Comparison of ENCODE assay signal across 11 cellular contexts in the genomic region with DNA sequence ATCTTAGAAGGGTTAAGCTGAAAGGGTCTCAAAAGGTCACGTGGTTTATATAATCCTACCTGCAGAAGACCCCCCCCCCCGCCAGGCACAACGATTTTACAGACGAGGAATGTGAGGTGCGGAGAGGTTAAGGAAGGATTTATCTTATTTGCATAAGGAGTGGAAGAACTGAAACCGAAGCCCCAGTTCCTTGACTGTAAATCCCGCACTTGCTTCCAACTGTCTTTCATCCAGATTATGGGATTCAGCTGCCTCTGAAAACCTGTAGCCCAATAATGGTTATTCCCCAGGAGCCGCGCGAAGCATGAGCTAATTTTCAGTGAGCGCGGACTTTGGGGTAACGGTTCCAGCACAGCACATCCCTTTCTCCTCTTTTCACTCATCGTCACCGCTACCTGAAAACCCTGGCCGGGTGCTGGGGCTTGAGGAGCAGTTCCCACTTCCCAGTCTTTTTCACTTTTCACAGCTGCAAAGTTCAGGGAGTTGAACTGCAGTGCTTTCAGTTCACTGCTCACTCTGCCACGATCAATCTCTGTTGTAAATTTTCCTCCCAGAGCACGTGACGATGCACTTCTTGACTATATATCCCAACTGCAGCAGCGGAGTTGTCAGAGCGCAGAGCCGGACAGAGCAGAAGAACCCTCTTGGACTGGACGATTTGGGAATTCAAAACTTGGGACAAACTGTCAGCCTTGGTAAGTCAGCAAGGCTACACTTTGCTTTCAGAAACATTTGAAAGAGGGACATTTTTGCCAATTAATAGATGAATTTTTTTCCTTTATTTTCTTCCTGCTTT. TPM values are rescaled to one million over a fixed set of nuclear protein-coding genes. Genes with fewer than 3 reads are reported as not detected.
DNase-seq lines count a peak whose midpoint lies in the region; ATAC-seq and TF ChIP-seq lines count a peak whose summit lies in the region.
"Had no signal": no experiment of that assay in that cellular context is flagged by ENCODE, and none has a peak within 500 bp of the region (broad histone marks: within the 10 kb centered on the region; RNA-seq: fewer than 3 reads in every experiment).

A gene with protein sequence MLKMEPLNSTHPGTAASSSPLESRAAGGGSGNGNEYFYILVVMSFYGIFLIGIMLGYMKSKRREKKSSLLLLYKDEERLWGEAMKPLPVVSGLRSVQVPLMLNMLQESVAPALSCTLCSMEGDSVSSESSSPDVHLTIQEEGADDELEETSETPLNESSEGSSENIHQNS (plus strand): TSS at position 611 of the 796 bp plus-strand sequence. CDS start 641 bp downstream, outside the sequence.

- peaks cover 85% of the 10 kb centered on the region for H3K4me1 Mint-ChIP-seq in osteocyte (ENCODE audit: unreplicated experiment)
- H3K4me1 Mint-ChIP-seq: IgD-negative memory B cell had no signal

- H3K36me3 Mint-ChIP-seq in osteocyte (ENCODE audit: unreplicated experiment), result no peaks in the 10 kb centered on the region

- H3K9me3 ChIP-seq in HAP-1, result no peaks in the 10 kb centered on the region
- H3K9me3 ChIP-seq: BLaER1 had no signal

- no peaks in the 10 kb centered on the region for H3K9me3 Mint-ChIP-seq in osteocyte (ENCODE audit: unreplicated experiment)

- DNase-seq in RPMI7951 (ENCODE audit: low read depth) (peak; percentile 87), fibroblast of the conjunctiva (ENCODE audit: low read depth) (peak; percentile 67), osteocyte (ENCODE audit: extremely low spot score, unreplicated experiment) (no peak), HAP-1 (ENCODE audit: low spot score in 2 of 2) (no peak)
- DNase-seq in NK-92 treated with Interleukin-12 subunit alpha and Interleukin-12 subunit beta, amount 100 ng/mL, for 24 hours (lab: John Stamatoyannopoulos, UW), result no peak

- TF ChIP-seq POLR2A in GM18505 (IDR thresholded peaks at IDR 0.05; ENCODE audit: borderline replicate concordance, extremely low read depth, insufficient read depth, insufficient read length), result no peak

- H3K4me3 ChIP-seq in ACC112 (ENCODE audit: low read depth, low read length), result peak within 1 kb of the TSS; percentile 82
- no peak within 1 kb of the TSS for H3K4me3 ChIP-seq in HAP-1
- H3K4me3 ChIP-seq: BLaER1 had no signal

- no peak for TF ChIP-seq CTCF in osteocyte (IDR thresholded peaks at IDR 0.05)

- in situ Hi-C loops in HAP-1 (cut with MboI; ENCODE audit: low sequenced_read_pairs), result no loop called here

- H3K79me2 ChIP-seq in ACC112 (ENCODE audit: control insufficient read depth, insufficient read depth, low read length, unreplicated experiment), result peaks cover 20% of the 10 kb centered on the region

- H3K27me3 Mint-ChIP-seq in osteocyte (ENCODE audit: unreplicated experiment), result no peaks in the 10 kb centered on the region

- H3K36me3 ChIP-seq in ACC112 (ENCODE audit: insufficient read depth, low read length), result no peaks in the 10 kb centered on the region
- no peaks in the 10 kb centered on the region for H3K36me3 ChIP-seq in HAP-1 (replicated peaks)
- H3K36me3 ChIP-seq: BLaER1 had no signal

- peak within 1 kb of the TSS; percentile 89 for H2AFZ ChIP-seq in ACC112 (ENCODE audit: low read length, unreplicated experiment)

- no peaks in the 10 kb centered on the region for H3K27me3 ChIP-seq in ACC112 (ENCODE audit: insufficient read depth, low read length)
- no peaks in the 10 kb centered on the region for H3K27me3 ChIP-seq in HAP-1 (ENCODE audit: low read depth)
- H3K27me3 ChIP-seq: BLaER1 had no signal

- peaks cover 53% of the 10 kb centered on the region for H3K4me1 ChIP-seq in ACC112 (ENCODE audit: control insufficient read depth, insufficient read depth, low read length, unreplicated experiment)
- H3K4me1 ChIP-seq in HAP-1, result no peaks in the 10 kb centered on the region
- H3K4me1 ChIP-seq: BLaER1 had no signal

- peak within 1 kb of the TSS; percentile 63 for H3K4me3 Mint-ChIP-seq in osteocyte (ENCODE audit: unreplicated experiment)

- H3K27ac ChIP-seq in ACC112 (ENCODE audit: low read depth, low read length), result peak within 1 kb of the TSS; percentile 84
- H3K27ac ChIP-seq: BLaER1, VCaP had no signal

- no peak for ATAC-seq in GM18505 (IDR thresholded peaks at IDR 0.05; ENCODE audit: unreplicated experiment)
- ATAC-seq in GM21529 (IDR thresholded peaks at IDR 0.05; ENCODE audit: unreplicated experiment), result no peak

- peak within 1 kb of the TSS; percentile 97 for H3K27ac Mint-ChIP-seq in osteocyte (ENCODE audit: unreplicated experiment)
- H3K27ac Mint-ChIP-seq: IgD-negative memory B cell had no signal

RNA-seq across cellular contexts. Expression of the gene that starts here (rescaled TPM):
- total RNA-seq in RPMI7951 (2014; rRNA removed; shearing (Covaris generic)), result 13.8 and 16.4 TPM in 2 replicates
- 3.5 and 3.7 TPM in 2 replicates for total RNA-seq in osteocyte

Comparison
In these comparisons a context has a peak if more than half of its experiments do, and no peak if none do; other contexts are left out.
1. DNase-seq: peak in RPMI7951 (single experiment) and fibroblast of the conjunctiva (single experiment); none in osteocyte (single experiment), HAP-1 (0 of 2) and NK-92 treated with Interleukin-12 subunit alpha and Interleukin-12 subunit beta, amount 100 ng/mL, for 24 hours (single experiment).